In the genomic region with DNA sequence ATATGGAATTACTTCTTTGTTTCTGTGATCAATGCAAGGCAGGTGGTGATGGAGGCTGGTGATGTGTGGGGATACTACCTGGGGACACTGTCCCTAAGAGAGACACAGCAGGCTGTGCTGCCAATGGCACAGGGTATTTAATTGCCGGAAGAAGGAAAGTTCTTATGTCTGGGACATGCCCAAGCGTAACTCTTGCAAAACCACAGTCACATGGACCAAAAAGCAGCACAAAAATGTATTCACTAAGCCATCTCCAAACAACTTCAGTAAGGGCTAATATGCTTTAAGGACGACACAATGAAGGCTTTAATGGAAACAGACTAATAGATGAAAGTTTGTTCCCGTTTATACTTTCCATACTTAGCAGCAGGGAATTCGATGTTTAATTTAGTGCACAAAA, we compare ENCODE assay signal across 1 cellular context.
TF ChIP-seq lines count a peak whose summit lies in the region.

No MANE protein-coding gene starts in this region.

TF ChIP-seq in HepG2, 621 proteins besides CTCF, POLR2A, EP300 and RAD21:
- TF ChIP-seq ZNF235 (CRISPR knock-in tag; IDR thresholded peaks at IDR 0.05; ENCODE audit: borderline replicate concordance) = no peak
- TF ChIP-seq, protein P1, sequence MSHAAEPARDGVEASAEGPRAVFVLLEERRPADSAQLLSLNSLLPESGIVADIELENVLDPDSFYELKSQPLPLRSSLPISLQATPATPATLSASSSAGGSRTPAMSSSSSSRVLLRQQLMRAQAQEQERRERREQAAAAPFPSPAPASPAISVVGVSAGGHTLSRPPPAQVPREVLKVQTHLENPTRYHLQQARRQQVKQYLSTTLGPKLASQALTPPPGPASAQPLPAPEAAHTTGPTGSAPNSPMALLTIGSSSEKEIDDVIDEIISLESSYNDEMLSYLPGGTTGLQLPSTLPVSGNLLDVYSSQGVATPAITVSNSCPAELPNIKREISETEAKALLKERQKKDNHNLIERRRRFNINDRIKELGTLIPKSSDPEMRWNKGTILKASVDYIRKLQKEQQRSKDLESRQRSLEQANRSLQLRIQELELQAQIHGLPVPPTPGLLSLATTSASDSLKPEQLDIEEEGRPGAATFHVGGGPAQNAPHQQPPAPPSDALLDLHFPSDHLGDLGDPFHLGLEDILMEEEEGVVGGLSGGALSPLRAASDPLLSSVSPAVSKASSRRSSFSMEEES (CRISPR knock-in tag; IDR thresholded peaks at IDR 0.05) = peak; percentile 66; the same call in 1 of the 2 replicates
- 0 out of 2 replicates have a peak, but pooled peaks have one; percentile 40 for TF ChIP-seq ARID2 (CRISPR knock-in tag; IDR thresholded peaks at IDR 0.05; ENCODE audit: borderline replicate concordance)
- TF ChIP-seq RCOR2 (CRISPR knock-in tag; IDR thresholded peaks at IDR 0.05) = no peak
- no peak for TF ChIP-seq SOX6 (IDR thresholded peaks at IDR 0.05)
- 0 out of 2 replicates have a peak, but pooled peaks have one; percentile 14 for TF ChIP-seq SOX6 (CRISPR knock-in tag; IDR thresholded peaks at IDR 0.05)
- no peak for TF ChIP-seq FOXA1 (IDR thresholded peaks at IDR 0.05)
- peak; percentile 41; the same call in 1 of the 2 replicates for TF ChIP-seq FOXA1 (CRISPR knock-in tag; IDR thresholded peaks at IDR 0.05)
- TF ChIP-seq, protein P2, sequence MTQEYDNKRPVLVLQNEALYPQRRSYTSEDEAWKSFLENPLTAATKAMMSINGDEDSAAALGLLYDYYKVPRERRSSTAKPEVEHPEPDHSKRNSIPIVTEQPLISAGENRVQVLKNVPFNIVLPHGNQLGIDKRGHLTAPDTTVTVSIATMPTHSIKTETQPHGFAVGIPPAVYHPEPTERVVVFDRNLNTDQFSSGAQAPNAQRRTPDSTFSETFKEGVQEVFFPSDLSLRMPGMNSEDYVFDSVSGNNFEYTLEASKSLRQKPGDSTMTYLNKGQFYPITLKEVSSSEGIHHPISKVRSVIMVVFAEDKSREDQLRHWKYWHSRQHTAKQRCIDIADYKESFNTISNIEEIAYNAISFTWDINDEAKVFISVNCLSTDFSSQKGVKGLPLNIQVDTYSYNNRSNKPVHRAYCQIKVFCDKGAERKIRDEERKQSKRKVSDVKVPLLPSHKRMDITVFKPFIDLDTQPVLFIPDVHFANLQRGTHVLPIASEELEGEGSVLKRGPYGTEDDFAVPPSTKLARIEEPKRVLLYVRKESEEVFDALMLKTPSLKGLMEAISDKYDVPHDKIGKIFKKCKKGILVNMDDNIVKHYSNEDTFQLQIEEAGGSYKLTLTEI (CRISPR knock-in tag; conservative IDR thresholded peaks at IDR 0.05) = no peak
- TF ChIP-seq ZFP41 (CRISPR knock-in tag; IDR thresholded peaks at IDR 0.05; ENCODE audit: borderline replicate concordance) = no peak
- TF ChIP-seq, protein P3, sequence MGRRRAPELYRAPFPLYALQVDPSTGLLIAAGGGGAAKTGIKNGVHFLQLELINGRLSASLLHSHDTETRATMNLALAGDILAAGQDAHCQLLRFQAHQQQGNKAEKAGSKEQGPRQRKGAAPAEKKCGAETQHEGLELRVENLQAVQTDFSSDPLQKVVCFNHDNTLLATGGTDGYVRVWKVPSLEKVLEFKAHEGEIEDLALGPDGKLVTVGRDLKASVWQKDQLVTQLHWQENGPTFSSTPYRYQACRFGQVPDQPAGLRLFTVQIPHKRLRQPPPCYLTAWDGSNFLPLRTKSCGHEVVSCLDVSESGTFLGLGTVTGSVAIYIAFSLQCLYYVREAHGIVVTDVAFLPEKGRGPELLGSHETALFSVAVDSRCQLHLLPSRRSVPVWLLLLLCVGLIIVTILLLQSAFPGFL (CRISPR knock-in tag; IDR thresholded peaks at IDR 0.05) = no peak
- TF ChIP-seq ZNF781 (CRISPR knock-in tag; IDR thresholded peaks at IDR 0.05; ENCODE audit: borderline replicate concordance, not compliant biosample characterization) = no peak
